19 cellular contexts compared by ENCODE assay signal in genomic region chr12:64876388-64877071, GRCh38.
DNase-seq lines count a peak whose midpoint lies in the region; ATAC-seq lines count a peak whose summit lies in the region.
"Had no signal": no experiment of that assay in that cellular context is flagged by ENCODE, and none has a peak within 500 bp of the region (broad histone marks: within the 10 kb centered on the region; RNA-seq: fewer than 3 reads in every experiment).

No MANE protein-coding gene starts in this region.

- DNase-seq in NCI-H187 (lab: John Stamatoyannopoulos, UW) (no peak), activated gamma-delta T cell treated with Interleukin-2 at 50 U/mL for 16 hours (no peak), NCI-H82 (lab: John Stamatoyannopoulos, UW) (no peak)
- DNase-seq: activated CD4-positive, alpha-beta T cell treated with anti-CD3 and anti-CD28 coated beads for 36 hours; activated naive CD4-positive, alpha-beta T cell; AML-193; H9; hypothalamus; NCI-H1092; NCI-H774; stimulated activated CD4-positive, alpha-beta T cell treated with anti-CD3 and anti-CD28 coated beads, Interleukin-4, amount 100 ng/mL, for 4 hours; stimulated activated CD8-positive, alpha-beta memory T cell treated with anti-CD3 and anti-CD28 coated beads, Interleukin-4, amount 100 ng/mL, for 48 hours; thyroid gland had no signal

- H3K9me3 Mint-ChIP-seq in stimulated activated naive CD8-positive, alpha-beta T cell treated with anti-CD3 and anti-CD28 coated beads, Interleukin-15, Interleukin-2, amounts not matched to agents 100 ng/mL and 50 ng/mL, for 24 hours: no peaks in the 10 kb centered on the region
- H3K9me3 Mint-ChIP-seq: H9, nephron had no signal

- peaks cover 3% of the 10 kb centered on the region for H3K27me3 Mint-ChIP-seq in stimulated activated naive CD8-positive, alpha-beta T cell treated with anti-CD3 and anti-CD28 coated beads, Interleukin-15, Interleukin-2, amounts not matched to agents 100 ng/mL and 50 ng/mL, for 24 hours

- ATAC-seq in GM19395 (IDR thresholded peaks at IDR 0.05; ENCODE audit: unreplicated experiment): peak; percentile 23
- peak; percentile 12 for ATAC-seq in GM21786 (IDR thresholded peaks at IDR 0.05; ENCODE audit: unreplicated experiment)
- peak; percentile 17 for ATAC-seq in HG03095 (IDR thresholded peaks at IDR 0.05; ENCODE audit: unreplicated experiment)
- ATAC-seq: SK-N-SH treated with all-trans-retinoic acid at 6 μM for 48 hours had no signal

- H3K27ac Mint-ChIP-seq in stimulated activated naive CD8-positive, alpha-beta T cell treated with anti-CD3 and anti-CD28 coated beads, Interleukin-15, Interleukin-2, amounts not matched to agents 100 ng/mL and 50 ng/mL, for 24 hours: peak overlapping the region; percentile 85
- H3K27ac Mint-ChIP-seq: activated CD4-positive, alpha-beta T cell treated with anti-CD3 and anti-CD28 coated beads for 36 hours; H9; nephron had no signal

- H3K4me1 Mint-ChIP-seq in stimulated activated naive CD8-positive, alpha-beta T cell treated with anti-CD3 and anti-CD28 coated beads, Interleukin-15, Interleukin-2, amounts not matched to agents 100 ng/mL and 50 ng/mL, for 24 hours (ENCODE audit: low read depth): peaks cover 28% of the 10 kb centered on the region
- H3K4me1 Mint-ChIP-seq: H9, nephron had no signal

- H3K4me3 Mint-ChIP-seq in stimulated activated naive CD8-positive, alpha-beta T cell treated with anti-CD3 and anti-CD28 coated beads, Interleukin-15, Interleukin-2, amounts not matched to agents 100 ng/mL and 50 ng/mL, for 24 hours: peak overlapping the region; percentile 41
- H3K4me3 Mint-ChIP-seq: activated CD4-positive, alpha-beta T cell treated with anti-CD3 and anti-CD28 coated beads for 36 hours; H9; nephron had no signal

- H3K36me3 Mint-ChIP-seq in stimulated activated naive CD8-positive, alpha-beta T cell treated with anti-CD3 and anti-CD28 coated beads, Interleukin-15, Interleukin-2, amounts not matched to agents 100 ng/mL and 50 ng/mL, for 24 hours (ENCODE audit: low read depth): no peaks in the 10 kb centered on the region
